Comparison of ENCODE assay signal across 41 cellular contexts in the genomic region with DNA sequence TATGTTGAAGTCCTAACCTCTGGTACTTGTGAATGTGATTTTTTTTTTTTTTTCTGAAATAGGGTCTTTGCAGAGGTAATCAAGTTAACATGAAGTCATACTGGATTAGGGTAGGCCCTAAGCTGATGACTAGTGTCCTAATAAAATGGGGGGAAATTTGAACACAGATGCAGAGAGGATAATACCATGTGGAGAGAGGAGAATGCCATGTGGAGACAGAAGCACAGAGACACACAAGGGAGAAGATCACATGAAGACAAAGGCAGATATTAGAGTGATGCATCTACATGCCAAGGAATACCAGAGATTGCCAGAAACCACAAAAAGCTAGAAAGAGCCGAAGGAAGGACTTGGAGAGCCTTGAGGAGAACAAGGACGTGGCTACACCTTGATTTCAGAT. TPM values are rescaled to one million over a fixed set of nuclear protein-coding genes. Genes with fewer than 3 reads are reported as not detected.
"Had no signal": no experiment of that assay in that cellular context is flagged by ENCODE, and none has a peak within 500 bp of the region (broad histone marks: within the 10 kb centered on the region; RNA-seq: fewer than 3 reads in every experiment).

No MANE protein-coding gene starts in this region.

- H3K27ac Mint-ChIP-seq: activated B cell treated with CpG ODN at 0.5 μM for 24 hours; activated CD4-positive, alpha-beta memory T cell treated with anti-CD3 and anti-CD28 coated beads for 36 hours; activated CD4-positive, alpha-beta T cell treated with anti-CD3 and anti-CD28 coated beads, Interleukin-2, amount 10 ng/mL, durations not matched to agents 24 days and 14 days; activated CD8-positive, alpha-beta T cell treated with anti-CD3 and anti-CD28 coated beads for 36 hours; activated naive CD4-positive, alpha-beta T cell treated with anti-CD3 and anti-CD28 coated beads for 36 hours; activated naive CD8-positive, alpha-beta T cell treated with anti-CD3 and anti-CD28 coated beads for 36 hours; activated T-cell treated with anti-CD3 and anti-CD28 coated beads, Interleukin-2, amount 50 U/mL, for 72 hours; activated T-helper 1 cell treated with anti-CD3 and anti-CD28 coated beads, Interleukin-12 subunit alpha, Interleukin-12 subunit beta, Interleukin-2, Interleukin-4 antibody, amounts not matched to agents 30 ng/mL and 10 ng/mL and 1 ng/mL, durations not matched to agents 14 hours and 24 hours and 36 hours; activated T-helper 17 cell treated with anti-CD3 and anti-CD28 coated beads, Interleukin-2, amount 50 U/mL, for 72 hours; T-helper 1 cell treated with Interleukin-12 subunit alpha and Interleukin-12 subunit beta and Interleukin-4 antibody, amounts not matched to agents 30 μg/mL and 1 μg/mL, for 36 hours; T-helper 2 cell treated with Interferon-gamma antibody and Interleukin-4, amounts not matched to agents 5 μg/mL and 100 μg/mL, for 36 hours had no signal

- FAIRE-seq: TTC549 had no signal

- DNase-seq: activated B cell treated with CpG ODN at 0.5 μM for 24 hours; activated CD4-positive, alpha-beta memory T cell treated with anti-CD3 and anti-CD28 coated beads for 36 hours; activated CD4-positive, alpha-beta T cell treated with anti-CD3 and anti-CD28 coated beads for 4 hours; activated CD4-positive, alpha-beta T cell treated with anti-CD3 and anti-CD28 coated beads, Interleukin-2, amount 10 ng/mL, durations not matched to agents 24 days and 14 days; activated CD4-positive, alpha-beta T cell treated with anti-CD3 and anti-CD28 coated beads, Interleukin-2, amount 50 U/mL, for 1 hour; activated CD4-positive, alpha-beta T cell treated with anti-CD3 and anti-CD28 coated beads, Interleukin-2, amount 50 U/mL, for 4 hours; activated CD4-positive, CD25-positive, alpha-beta regulatory T cell treated with anti-CD3 and anti-CD28 coated beads, Interleukin-2, amount 50 U/mL, for 72 hours; activated CD8-positive, alpha-beta memory T cell treated with anti-CD3 and anti-CD28 coated beads, Interleukin-2, amount 50 U/mL, for 4 hours; activated CD8-positive, alpha-beta T cell treated with anti-CD3 and anti-CD28 coated beads for 36 hours; activated effector memory CD4-positive, alpha-beta T cell treated with anti-CD3 and anti-CD28 coated beads, Interleukin-2, amount 50 U/mL, for 16 hours; activated gamma-delta T cell treated with Interleukin-2 at 50 U/mL for 16 hours; activated naive CD4-positive, alpha-beta T cell; activated naive CD4-positive, alpha-beta T cell treated with anti-CD3 and anti-CD28 coated beads for 36 hours; activated naive CD4-positive, alpha-beta T cell treated with anti-CD3 and anti-CD28 coated beads, Interleukin-2, amount 50 U/mL, for 16 hours; activated naive CD8-positive, alpha-beta T cell treated with anti-CD3 and anti-CD28 coated beads for 36 hours; activated T-cell treated with anti-CD3 and anti-CD28 coated beads for 4 hours; activated T-cell treated with anti-CD3 and anti-CD28 coated beads, Interleukin-2, amount 50 U/mL, for 1 hour; activated T-cell treated with anti-CD3 and anti-CD28 coated beads, Interleukin-2, amount 50 U/mL, for 4 hours; activated T-cell treated with anti-CD3 and anti-CD28 coated beads, Interleukin-2, amount 50 U/mL, for 72 hours; adrenal gland; amygdala; anterior cingulate cortex; body of pancreas; brain microvascular endothelial cell; caudate nucleus; cerebellar nuclear complex; T-helper 1 cell; T-helper 2 cell; T-helper 9 cell had no signal

- H3K4me1 Mint-ChIP-seq: activated B cell treated with CpG ODN at 0.5 μM for 24 hours; activated CD4-positive, alpha-beta T cell treated with anti-CD3 and anti-CD28 coated beads, Interleukin-2, amount 10 ng/mL, durations not matched to agents 24 days and 14 days; activated naive CD8-positive, alpha-beta T cell treated with anti-CD3 and anti-CD28 coated beads for 36 hours; activated T-helper 17 cell treated with anti-CD3 and anti-CD28 coated beads, Interleukin-2, amount 50 U/mL, for 72 hours had no signal

- H3K27ac ChIP-seq: adrenal gland, ascending aorta, body of pancreas, brain microvascular endothelial cell, breast epithelium, cardiac muscle cell, VCaP had no signal

- H3K9me3 ChIP-seq: adrenal gland, ascending aorta, body of pancreas, breast epithelium had no signal

- H3K9me3 Mint-ChIP-seq: activated CD4-positive, alpha-beta T cell treated with anti-CD3 and anti-CD28 coated beads, Interleukin-2, amount 10 ng/mL, durations not matched to agents 24 days and 14 days; activated T-helper 17 cell treated with anti-CD3 and anti-CD28 coated beads, Interleukin-2, amount 50 U/mL, for 72 hours; central memory CD8-positive, alpha-beta T cell; T-helper 1 cell treated with Interleukin-12 subunit alpha and Interleukin-12 subunit beta and Interleukin-4 antibody, amounts not matched to agents 30 μg/mL and 1 μg/mL, for 36 hours had no signal

- H3K4me3 Mint-ChIP-seq: activated B cell treated with CpG ODN at 0.5 μM for 24 hours; activated CD4-positive, alpha-beta memory T cell treated with anti-CD3 and anti-CD28 coated beads for 36 hours; activated CD4-positive, alpha-beta T cell treated with anti-CD3 and anti-CD28 coated beads, Interleukin-2, amount 10 ng/mL, durations not matched to agents 24 days and 14 days; activated CD8-positive, alpha-beta T cell treated with anti-CD3 and anti-CD28 coated beads for 36 hours; activated naive CD4-positive, alpha-beta T cell treated with anti-CD3 and anti-CD28 coated beads for 36 hours; activated naive CD8-positive, alpha-beta T cell treated with anti-CD3 and anti-CD28 coated beads for 36 hours; activated T-cell treated with anti-CD3 and anti-CD28 coated beads, Interleukin-2, amount 50 U/mL, for 4 hours; activated T-cell treated with anti-CD3 and anti-CD28 coated beads, Interleukin-2, amount 50 U/mL, for 72 hours; activated T-helper 1 cell treated with anti-CD3 and anti-CD28 coated beads, Interleukin-12 subunit alpha, Interleukin-12 subunit beta, Interleukin-2, Interleukin-4 antibody, amounts not matched to agents 30 ng/mL and 10 ng/mL and 1 ng/mL, durations not matched to agents 14 hours and 24 hours and 36 hours; activated T-helper 17 cell treated with anti-CD3 and anti-CD28 coated beads, Interleukin-2, amount 50 U/mL, for 72 hours; central memory CD8-positive, alpha-beta T cell; T-helper 1 cell treated with Interleukin-12 subunit alpha and Interleukin-12 subunit beta and Interleukin-4 antibody, amounts not matched to agents 30 μg/mL and 1 μg/mL, for 36 hours; T-helper 2 cell treated with Interferon-gamma antibody and Interleukin-4, amounts not matched to agents 5 μg/mL and 100 μg/mL, for 36 hours had no signal

- H3K4me1 ChIP-seq: adrenal gland, ascending aorta, body of pancreas, breast epithelium had no signal

- H3K4me3 ChIP-seq: adrenal gland, ascending aorta, body of pancreas, breast epithelium, cardiac muscle cell had no signal

- H3K27me3 Mint-ChIP-seq: activated B cell treated with CpG ODN at 0.5 μM for 24 hours; activated CD4-positive, alpha-beta T cell treated with anti-CD3 and anti-CD28 coated beads, Interleukin-2, amount 10 ng/mL, durations not matched to agents 24 days and 14 days; activated CD8-positive, alpha-beta T cell treated with anti-CD3 and anti-CD28 coated beads for 36 hours; activated naive CD8-positive, alpha-beta T cell treated with anti-CD3 and anti-CD28 coated beads for 36 hours; activated T-helper 17 cell treated with anti-CD3 and anti-CD28 coated beads, Interleukin-2, amount 50 U/mL, for 72 hours; central memory CD8-positive, alpha-beta T cell had no signal

- ATAC-seq: activated CD8-positive, alpha-beta T cell treated with anti-CD3 and anti-CD28 coated beads for 36 hours; activated naive CD4-positive, alpha-beta T cell treated with anti-CD3 and anti-CD28 coated beads, Interleukin-2, amount 50 U/mL, for 72 hours; activated T-cell treated with anti-CD3 and anti-CD28 coated beads, Interleukin-2, amount 50 U/mL, for 4 hours; activated T-cell treated with anti-CD3 and anti-CD28 coated beads, Interleukin-2, amount 50 U/mL, for 72 hours; activated T-helper 17 cell treated with anti-CD3 and anti-CD28 coated beads, Interleukin-2, amount 50 U/mL, for 72 hours; body of pancreas had no signal

- H3K36me3 ChIP-seq: adrenal gland, ascending aorta, brain microvascular endothelial cell, breast epithelium, cardiac muscle cell had no signal

- H3K27me3 ChIP-seq: adrenal gland, ascending aorta, body of pancreas, brain microvascular endothelial cell, breast epithelium, cardiac muscle cell had no signal

RNA-seq across cellular contexts. Expression of gene ARMC3, which starts 28.5 kb away (rescaled TPM):
- total RNA-seq: activated B cell treated with CpG ODN at 0.5 μM for 24 hours; activated CD4-positive, alpha-beta memory T cell treated with anti-CD3 and anti-CD28 coated beads for 36 hours; activated CD4-positive, alpha-beta T cell treated with anti-CD3 and anti-CD28 coated beads, Interleukin-2, amount 10 ng/mL, durations not matched to agents 24 days and 14 days; activated CD8-positive, alpha-beta memory T cell treated with anti-CD3 and anti-CD28 coated beads for 36 hours; activated CD8-positive, alpha-beta T cell treated with anti-CD3 and anti-CD28 coated beads for 36 hours; activated naive CD4-positive, alpha-beta T cell treated with anti-CD3 and anti-CD28 coated beads for 36 hours; activated naive CD4-positive, alpha-beta T cell treated with anti-CD3 and anti-CD28 coated beads, Interleukin-2, amount 50 U/mL, for 72 hours; activated T-cell treated with anti-CD3 and anti-CD28 coated beads, Interleukin-2, amount 50 U/mL, for 4 hours; activated T-cell treated with anti-CD3 and anti-CD28 coated beads, Interleukin-2, amount 50 U/mL, for 72 hours; activated T-helper 1 cell treated with anti-CD3 and anti-CD28 coated beads, Interleukin-12 subunit alpha, Interleukin-12 subunit beta, Interleukin-2, Interleukin-4 antibody, amounts not matched to agents 30 ng/mL and 10 ng/mL and 1 ng/mL, durations not matched to agents 14 hours and 24 hours and 36 hours; activated T-helper 17 cell treated with anti-CD3 and anti-CD28 coated beads, Interleukin-2, amount 50 U/mL, for 72 hours; adrenal gland; ascending aorta; cardiac muscle cell had no signal
